In the genomic region with DNA sequence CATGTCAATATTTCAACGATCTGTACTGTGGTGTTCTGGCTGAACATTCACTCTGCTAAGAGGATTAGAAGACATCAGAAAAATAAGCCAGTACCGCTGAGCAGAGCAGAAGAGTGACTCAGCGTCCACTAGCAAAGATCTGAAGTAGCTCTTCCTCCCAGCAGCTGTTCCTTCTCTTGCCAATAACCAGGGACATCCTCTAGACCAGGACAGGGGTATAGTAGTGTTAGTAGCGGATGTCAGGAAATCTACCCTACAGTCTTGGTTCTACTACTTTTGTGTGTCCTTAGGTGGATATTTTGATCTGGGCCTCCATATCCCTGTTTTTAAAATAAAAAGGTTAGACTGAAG, we compare ENCODE assay signal across 12 cellular contexts.
DNase-seq lines count a peak whose midpoint lies in the region; ATAC-seq, FAIRE-seq and TF ChIP-seq lines count a peak whose summit lies in the region.
"Had no signal": no experiment of that assay in that cellular context is flagged by ENCODE, and none has a peak within 500 bp of the region (broad histone marks: within the 10 kb centered on the region; RNA-seq: fewer than 3 reads in every experiment).

No MANE protein-coding gene starts in this region.

- H3K9me1 ChIP-seq in K562 (ENCODE audit: control insufficient read depth, insufficient read depth, low read length), result no peaks in the 10 kb centered on the region

- H3K9ac ChIP-seq in K562 (ENCODE audit: insufficient read depth in 1 of 2, low read depth in 2 of 2, low read length in 2 of 2), result no peak overlapping the region

- no peaks in the 10 kb centered on the region for H4K20me1 ChIP-seq in K562 (replicated peaks; ENCODE audit: control insufficient read depth, insufficient read depth, low read length)

- H2AFZ ChIP-seq in K562 (ENCODE audit: low read depth, low read length), result no peak overlapping the region

- peak; percentile 56 for ATAC-seq in K562
- ATAC-seq in lung (ENCODE audit: insufficient read depth, low FRiP score), result peak; percentile 8

- no peak for TF ChIP-seq EP300 in K562 (IDR thresholded peaks at IDR 0.05; ENCODE audit: low read length)

- DNase-seq in AG20443 (ENCODE audit: low spot score) (peak; percentile 73), HT1080 (ENCODE audit: low read depth) (peak; percentile 72), K562 (ENCODE audit: extremely low read depth in 1 of 4, low spot score in 3 of 4) (no peak), lung (ENCODE audit: low spot score) (no peak), NCI-H2081 treated with DMSO at 0.1 percent for 48 hours (lab: John Stamatoyannopoulos, UW) (no peak), NCI-H1417 (lab: John Stamatoyannopoulos, UW) (no peak), endothelial cell (ENCODE audit: low spot score) (no peak), GM20000 (ENCODE audit: low spot score) (no peak)
- DNase-seq: effector memory CD4-positive, alpha-beta T cell; kidney had no signal

- TF ChIP-seq POLR2A in K562 (conservative IDR thresholded peaks at IDR 0.05), result no peak

- H3K9me3 ChIP-seq in K562 (replicated peaks; ENCODE audit: control insufficient read depth, insufficient read depth, low read depth, low read length) (no peaks in the 10 kb centered on the region), lung (ENCODE audit: control insufficient read depth in 2 of 2, insufficient read depth in 1 of 2, low read length in 1 of 2) (no peaks in the 10 kb centered on the region)

- CTCF ChIA-PET in K562 (lab: Yijun Ruan, JAX; ENCODE audit: low intra/inter-chr PET ratio), result no interaction called here

- H3K36me3 ChIP-seq in K562 (ENCODE audit: control insufficient read depth, insufficient read depth, low read length) (no peaks in the 10 kb centered on the region), lung (ENCODE audit: control insufficient read depth in 2 of 2, insufficient read depth in 2 of 2, low read length in 2 of 2) (no peaks in the 10 kb centered on the region)

- H3K27ac Mint-ChIP-seq in endothelial cell (ENCODE audit: unreplicated experiment), result no peak overlapping the region
- H3K27ac Mint-ChIP-seq: activated naive CD4-positive, alpha-beta T cell treated with anti-CD3 and anti-CD28 coated beads for 36 hours; CD8-positive, alpha-beta T cell had no signal

- H3K27me3 Mint-ChIP-seq in endothelial cell (ENCODE audit: unreplicated experiment), result no peaks in the 10 kb centered on the region

- BruUV-seq in K562 (replicated peaks; lab: Mats Ljungman, UMichigan), result no TSS peak

- no peak overlapping the region for H3K4me3 Mint-ChIP-seq in endothelial cell (ENCODE audit: unreplicated experiment)
- H3K4me3 Mint-ChIP-seq: activated naive CD4-positive, alpha-beta T cell treated with anti-CD3 and anti-CD28 coated beads for 36 hours had no signal

- no peaks in the 10 kb centered on the region for H3K36me3 Mint-ChIP-seq in endothelial cell (ENCODE audit: low read depth, unreplicated experiment)
- H3K36me3 Mint-ChIP-seq: CD8-positive, alpha-beta T cell had no signal

- TF ChIP-seq CTCF in K562 (IDR thresholded peaks at IDR 0.05 in 2 of 3, conservative IDR thresholded peaks at IDR 0.05 in 1 of 3; ENCODE audit: insufficient read depth in 2 of 3, low read depth in 1 of 3, low read length in 3 of 3) (no peak), lung (IDR thresholded peaks at IDR 0.05; ENCODE audit: control extremely low read depth, extremely low read depth) (no peak), endothelial cell (IDR thresholded peaks at IDR 0.05; ENCODE audit: unreplicated experiment) (no peak), GM20000 (IDR thresholded peaks at IDR 0.05; ENCODE audit: extremely low read depth, missing control alignments) (no peak)

- FAIRE-seq in K562 (lab: Jason Lieb, UNC), result no peak

- no peaks in the 10 kb centered on the region; a peak in 2 of 5 replicates for H3K27me3 ChIP-seq in K562 (ENCODE audit: control insufficient read depth in 2 of 2, insufficient read depth in 2 of 2, low read length in 2 of 2)
- no peaks in the 10 kb centered on the region for H3K27me3 ChIP-seq in lung (ENCODE audit: control insufficient read depth, insufficient read depth)

- H3K9me3 Mint-ChIP-seq in endothelial cell (ENCODE audit: unreplicated experiment), result no peaks in the 10 kb centered on the region
- H3K9me3 Mint-ChIP-seq: activated naive CD4-positive, alpha-beta T cell treated with anti-CD3 and anti-CD28 coated beads for 36 hours; CD8-positive, alpha-beta T cell had no signal

- no peak overlapping the region for H3K4me2 ChIP-seq in K562 (ENCODE audit: insufficient read depth, low read length)

- H3K27ac ChIP-seq in K562 (ENCODE audit: extremely low read depth, low read depth, low read length), result no peak overlapping the region
- no peak overlapping the region for H3K27ac ChIP-seq in lung (ENCODE audit: low read depth in 1 of 2, low read length in 1 of 2)

- TF ChIP-seq RAD21 in K562 (CRISPR knock-in tag; conservative IDR thresholded peaks at IDR 0.05 in 1 of 2, IDR thresholded peaks at IDR 0.05 in 1 of 2), result no peak

- intact Hi-C loops in K562 (cut with micrococcal nuclease), result no loop called here

- WGBS in K562 (ENCODE audit: insufficient coverage, low coverage, missing lambda C conversion rate), result 3% methylated on average over 4 of the region's 4 CpGs
- WGBS in lung, 2 donors, result 41 to 57% methylated on average over 4 of the region's 4 CpGs

- H3K4me3 ChIP-seq in K562 (no peak overlapping the region), lung (no peak overlapping the region)

- POLR2A ChIA-PET in K562 (lab: Yijun Ruan, JAX), result no interaction called here

- peaks cover 10% of the 10 kb centered on the region for H3K4me1 Mint-ChIP-seq in endothelial cell (ENCODE audit: unreplicated experiment)

- H3K4me1 ChIP-seq in K562 (replicated peaks in 1 of 2; ENCODE audit: control insufficient read depth in 2 of 2, insufficient read depth in 2 of 2, low read length in 2 of 2), result no peaks in the 10 kb centered on the region
- peaks cover 0 to 4% of the 10 kb centered on the region in 2 donors for H3K4me1 ChIP-seq in lung (ENCODE audit: control insufficient read depth in 2 of 2, insufficient read depth in 2 of 2, low read length in 2 of 2)

- in situ Hi-C loops in K562 (cut with MboI), result no loop called here

- no peaks in the 10 kb centered on the region for H3K79me2 ChIP-seq in K562 (ENCODE audit: control insufficient read depth, insufficient read depth, low read length)

TF ChIP-seq in K562, 482 proteins besides CTCF, POLR2A, EP300 and RAD21:
- TF ChIP-seq ZFP1 (CRISPR knock-in tag; IDR thresholded peaks at IDR 0.05), result no peak
- TF ChIP-seq DMBX1 (CRISPR knock-in tag; IDR thresholded peaks at IDR 0.05; ENCODE audit: borderline replicate concordance), result no peak
- TF ChIP-seq SMARCA4 (IDR thresholded peaks at IDR 0.05), result no peak
- no peak for TF ChIP-seq ZKSCAN1 (IDR thresholded peaks at IDR 0.05; ENCODE audit: low read depth, low read length)
- peak; percentile 42; the same call in 1 of the 2 replicates for TF ChIP-seq NFE2 (IDR thresholded peaks at IDR 0.05; ENCODE audit: low read depth)
- no peak for TF ChIP-seq HMGN3 (IDR thresholded peaks at IDR 0.05; ENCODE audit: borderline replicate concordance, extremely low read depth, insufficient read length, low read depth, low read length)
- TF ChIP-seq MAFG (tag; conservative IDR thresholded peaks at IDR 0.05), result peak; percentile 18; the same call in 1 of the 2 replicates
- TF ChIP-seq POLR2H (tag; IDR thresholded peaks at IDR 0.05; ENCODE audit: low read depth), result no peak

Comparison
In these comparisons a context has a peak if more than half of its experiments do, and no peak if none do; other contexts are left out.
1. DNase-seq: peak in AG20443 (single experiment) and HT1080 (single experiment); none in K562 (0 of 4), lung (single experiment), NCI-H2081 treated with DMSO at 0.1 percent for 48 hours (single experiment), NCI-H1417 (0 of 3), endothelial cell (single experiment) and GM20000 (single experiment).